ENCODE assay signal across 1 cellular context in the genomic region with DNA sequence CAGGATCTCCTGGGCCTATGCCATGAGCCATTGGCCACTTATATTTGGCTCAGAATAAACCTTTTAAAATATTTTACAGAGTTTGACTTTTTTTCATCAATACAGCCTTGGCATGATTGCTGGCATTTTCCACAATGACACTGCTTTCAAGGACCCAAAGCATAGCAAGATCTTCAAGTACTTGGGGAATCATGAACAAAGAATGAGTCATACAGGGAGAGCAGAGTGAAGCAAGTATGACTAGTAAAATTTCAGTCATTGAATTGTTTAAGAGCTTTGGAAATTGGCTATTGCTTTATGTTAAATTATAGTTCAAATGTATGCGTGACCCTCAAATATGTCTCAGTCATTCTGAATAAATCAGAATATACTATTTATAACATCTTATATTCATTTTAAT.
TF ChIP-seq lines count a peak whose summit lies in the region.

No MANE protein-coding gene starts in this region.

TF ChIP-seq in SK-N-SH, 30 proteins besides CTCF, POLR2A, EP300 and RAD21 (continued from another document):
- TF ChIP-seq, protein P1, sequence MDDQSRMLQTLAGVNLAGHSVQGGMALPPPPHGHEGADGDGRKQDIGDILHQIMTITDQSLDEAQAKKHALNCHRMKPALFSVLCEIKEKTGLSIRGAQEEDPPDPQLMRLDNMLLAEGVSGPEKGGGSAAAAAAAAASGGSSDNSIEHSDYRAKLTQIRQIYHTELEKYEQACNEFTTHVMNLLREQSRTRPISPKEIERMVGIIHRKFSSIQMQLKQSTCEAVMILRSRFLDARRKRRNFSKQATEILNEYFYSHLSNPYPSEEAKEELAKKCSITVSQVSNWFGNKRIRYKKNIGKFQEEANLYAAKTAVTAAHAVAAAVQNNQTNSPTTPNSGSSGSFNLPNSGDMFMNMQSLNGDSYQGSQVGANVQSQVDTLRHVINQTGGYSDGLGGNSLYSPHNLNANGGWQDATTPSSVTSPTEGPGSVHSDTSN (IDR thresholded peaks at IDR 0.05) = peak; percentile 10; the same call in 1 of the 2 replicates
- TF ChIP-seq SMC3 (IDR thresholded peaks at IDR 0.05; ENCODE audit: low read depth, low read length) (no peak), MXI1 (IDR thresholded peaks at IDR 0.05; ENCODE audit: low read depth, low read length) (no peak), MEF2A (IDR thresholded peaks at IDR 0.05; ENCODE audit: borderline replicate concordance, low read depth) (no peak), POLR2AphosphoS5 (IDR thresholded peaks at IDR 0.05; ENCODE audit: low read depth, low read length) (no peak), FOXM1 (IDR thresholded peaks at IDR 0.05; ENCODE audit: low read depth) (no peak), SIN3A (IDR thresholded peaks at IDR 0.05; ENCODE audit: borderline replicate concordance, low read depth, low read length) (no peak), GABPA (IDR thresholded peaks at IDR 0.05; ENCODE audit: low read depth) (no peak), TAF1 (IDR thresholded peaks at IDR 0.05; ENCODE audit: borderline replicate concordance, low read depth, low read length) (no peak), JUND (IDR thresholded peaks at IDR 0.05) (peak; percentile 64), ELF1 (IDR thresholded peaks at IDR 0.05) (no peak), RFX5 (IDR thresholded peaks at IDR 0.05; ENCODE audit: low read length) (no peak), FOSL2 (IDR thresholded peaks at IDR 0.05; ENCODE audit: borderline replicate concordance, low read depth) (peak; percentile 87; the same call in 1 of the 2 replicates), TCF12 (IDR thresholded peaks at IDR 0.05) (peak; percentile 34)
- TF ChIP-seq, protein P2, sequence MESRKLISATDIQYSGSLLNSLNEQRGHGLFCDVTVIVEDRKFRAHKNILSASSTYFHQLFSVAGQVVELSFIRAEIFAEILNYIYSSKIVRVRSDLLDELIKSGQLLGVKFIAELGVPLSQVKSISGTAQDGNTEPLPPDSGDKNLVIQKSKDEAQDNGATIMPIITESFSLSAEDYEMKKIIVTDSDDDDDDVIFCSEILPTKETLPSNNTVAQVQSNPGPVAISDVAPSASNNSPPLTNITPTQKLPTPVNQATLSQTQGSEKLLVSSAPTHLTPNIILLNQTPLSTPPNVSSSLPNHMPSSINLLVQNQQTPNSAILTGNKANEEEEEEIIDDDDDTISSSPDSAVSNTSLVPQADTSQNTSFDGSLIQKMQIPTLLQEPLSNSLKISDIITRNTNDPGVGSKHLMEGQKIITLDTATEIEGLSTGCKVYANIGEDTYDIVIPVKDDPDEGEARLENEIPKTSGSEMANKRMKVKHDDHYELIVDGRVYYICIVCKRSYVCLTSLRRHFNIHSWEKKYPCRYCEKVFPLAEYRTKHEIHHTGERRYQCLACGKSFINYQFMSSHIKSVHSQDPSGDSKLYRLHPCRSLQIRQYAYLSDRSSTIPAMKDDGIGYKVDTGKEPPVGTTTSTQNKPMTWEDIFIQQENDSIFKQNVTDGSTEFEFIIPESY (IDR thresholded peaks at IDR 0.05; ENCODE audit: borderline replicate concordance, low read depth) = no peak
- TF ChIP-seq, protein P3, sequence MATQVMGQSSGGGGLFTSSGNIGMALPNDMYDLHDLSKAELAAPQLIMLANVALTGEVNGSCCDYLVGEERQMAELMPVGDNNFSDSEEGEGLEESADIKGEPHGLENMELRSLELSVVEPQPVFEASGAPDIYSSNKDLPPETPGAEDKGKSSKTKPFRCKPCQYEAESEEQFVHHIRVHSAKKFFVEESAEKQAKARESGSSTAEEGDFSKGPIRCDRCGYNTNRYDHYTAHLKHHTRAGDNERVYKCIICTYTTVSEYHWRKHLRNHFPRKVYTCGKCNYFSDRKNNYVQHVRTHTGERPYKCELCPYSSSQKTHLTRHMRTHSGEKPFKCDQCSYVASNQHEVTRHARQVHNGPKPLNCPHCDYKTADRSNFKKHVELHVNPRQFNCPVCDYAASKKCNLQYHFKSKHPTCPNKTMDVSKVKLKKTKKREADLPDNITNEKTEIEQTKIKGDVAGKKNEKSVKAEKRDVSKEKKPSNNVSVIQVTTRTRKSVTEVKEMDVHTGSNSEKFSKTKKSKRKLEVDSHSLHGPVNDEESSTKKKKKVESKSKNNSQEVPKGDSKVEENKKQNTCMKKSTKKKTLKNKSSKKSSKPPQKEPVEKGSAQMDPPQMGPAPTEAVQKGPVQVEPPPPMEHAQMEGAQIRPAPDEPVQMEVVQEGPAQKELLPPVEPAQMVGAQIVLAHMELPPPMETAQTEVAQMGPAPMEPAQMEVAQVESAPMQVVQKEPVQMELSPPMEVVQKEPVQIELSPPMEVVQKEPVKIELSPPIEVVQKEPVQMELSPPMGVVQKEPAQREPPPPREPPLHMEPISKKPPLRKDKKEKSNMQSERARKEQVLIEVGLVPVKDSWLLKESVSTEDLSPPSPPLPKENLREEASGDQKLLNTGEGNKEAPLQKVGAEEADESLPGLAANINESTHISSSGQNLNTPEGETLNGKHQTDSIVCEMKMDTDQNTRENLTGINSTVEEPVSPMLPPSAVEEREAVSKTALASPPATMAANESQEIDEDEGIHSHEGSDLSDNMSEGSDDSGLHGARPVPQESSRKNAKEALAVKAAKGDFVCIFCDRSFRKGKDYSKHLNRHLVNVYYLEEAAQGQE (IDR thresholded peaks at IDR 0.05; ENCODE audit: low read depth, low read length) = no peak
